ENCODE assay signal across 13 cellular contexts in genomic region chrX:105821471-105822081, GRCh38. TPM values are rescaled to one million over a fixed set of nuclear protein-coding genes. Genes with fewer than 3 reads are reported as not detected.
DNase-seq lines count a peak whose midpoint lies in the region; ATAC-seq and TF ChIP-seq lines count a peak whose summit lies in the region.
"Had no signal": no experiment of that assay in that cellular context is flagged by ENCODE, and none has a peak within 500 bp of the region (broad histone marks: within the 10 kb centered on the region; RNA-seq: fewer than 3 reads in every experiment).

No MANE protein-coding gene starts in this region.

- H3K27me3 ChIP-seq in body of pancreas = no peaks in the 10 kb centered on the region
- H3K27me3 ChIP-seq in iPS-15b (ENCODE audit: control insufficient read depth, insufficient read depth, low read length) = peaks cover 44% of the 10 kb centered on the region

- ATAC-seq in body of pancreas = peak; percentile 53
- no peak for ATAC-seq in GM18861 (IDR thresholded peaks at IDR 0.05; ENCODE audit: unreplicated experiment)
- no peak for ATAC-seq in HG02588 (IDR thresholded peaks at IDR 0.05; ENCODE audit: unreplicated experiment)
- ATAC-seq in HG02852 (IDR thresholded peaks at IDR 0.05; ENCODE audit: unreplicated experiment) = no peak
- ATAC-seq: activated T-cell treated with anti-CD3 and anti-CD28 coated beads, Interleukin-2, amount 50 U/mL, for 4 hours had no signal

- peaks cover 6% of the 10 kb centered on the region for H3K4me1 Mint-ChIP-seq in progenitor cell of endocrine pancreas (ENCODE audit: low read depth)

- peaks cover 18% of the 10 kb centered on the region for H3K9me3 Mint-ChIP-seq in progenitor cell of endocrine pancreas (ENCODE audit: low read depth)
- H3K9me3 Mint-ChIP-seq: activated T-cell treated with anti-CD3 and anti-CD28 coated beads, Interleukin-2, amount 50 U/mL, for 4 hours; CD4-positive, alpha-beta T cell had no signal

- intact Hi-C loops in body of pancreas (cut with DNase I) = no loop called here

- H3K27ac ChIP-seq in body of pancreas = no peak overlapping the region

- H3K36me3 Mint-ChIP-seq in progenitor cell of endocrine pancreas (ENCODE audit: insufficient read depth) = no peaks in the 10 kb centered on the region

- H3K4me3 ChIP-seq in body of pancreas (no peak overlapping the region), iPS-15b (ENCODE audit: low read depth, low read length) (peak overlapping the region; percentile 81)

- peak overlapping the region; percentile 86 for H3K27ac Mint-ChIP-seq in progenitor cell of endocrine pancreas
- H3K27ac Mint-ChIP-seq: CD4-positive, alpha-beta T cell had no signal

- no peak for TF ChIP-seq POLR2A in body of pancreas (IDR thresholded peaks at IDR 0.05)

- H3K4me3 Mint-ChIP-seq in progenitor cell of endocrine pancreas (ENCODE audit: low read depth) = peak overlapping the region; percentile 74
- H3K4me3 Mint-ChIP-seq: activated T-cell treated with anti-CD3 and anti-CD28 coated beads, Interleukin-2, amount 50 U/mL, for 4 hours; CD4-positive, alpha-beta T cell had no signal

- H3K9me3 ChIP-seq in body of pancreas (no peaks in the 10 kb centered on the region), iPS-15b (ENCODE audit: control insufficient read depth, insufficient read depth, low read length) (no peaks in the 10 kb centered on the region)

- no peaks in the 10 kb centered on the region for H3K36me3 ChIP-seq in body of pancreas (replicated peaks in 1 of 2; ENCODE audit: insufficient read depth in 1 of 2, low read depth in 2 of 2)
- no peaks in the 10 kb centered on the region for H3K36me3 ChIP-seq in iPS-15b (ENCODE audit: control insufficient read depth, insufficient read depth, low read length)

- WGBS in body of pancreas, 2 donors = 0 to 1% methylated on average over 1 to 25 of the region's 27 CpGs

- DNase-seq in ELF-1 (ENCODE audit: low read depth, low spot score) = peak; percentile 92
- DNase-seq in body of pancreas = peak; percentile 11 to 47 (median 20)
- DNase-seq in progenitor cell of endocrine pancreas (ENCODE audit: low spot score, unreplicated experiment) = no peak
- no peak for DNase-seq in EL
- DNase-seq: activated T-cell treated with anti-CD3 and anti-CD28 coated beads, Interleukin-2, amount 50 U/mL, for 4 hours; CD4-positive, alpha-beta T cell; effector memory CD4-positive, alpha-beta T cell; NCI-H187; T-helper 2 cell had no signal

- H3K9ac ChIP-seq in iPS-15b (ENCODE audit: low read depth, low read length) = no peak overlapping the region

- H3K27me3 Mint-ChIP-seq in progenitor cell of endocrine pancreas = peaks cover 38% of the 10 kb centered on the region

- no peak for TF ChIP-seq CTCF in body of pancreas (IDR thresholded peaks at IDR 0.05)
- no peak for TF ChIP-seq CTCF in progenitor cell of endocrine pancreas (IDR thresholded peaks at IDR 0.05; ENCODE audit: unreplicated experiment)

- H3K4me1 ChIP-seq in body of pancreas (peaks cover 13% of the 10 kb centered on the region), iPS-15b (ENCODE audit: control insufficient read depth, insufficient read depth, low read length) (peaks cover 9% of the 10 kb centered on the region)

RNA-seq across cellular contexts. Expression of gene NRK, which starts 0.8 kb away (rescaled TPM):
- 1 to 10 TPM in 1 of 2 donors, under 1 TPM in 1; 0.52 to 2.0 TPM for total RNA-seq in body of pancreas
- 7.1 and 9.8 TPM in 2 replicates for total RNA-seq in progenitor cell of endocrine pancreas
- total RNA-seq: CD4-positive, alpha-beta T cell had no signal

Comparison
In these comparisons a context has a peak if more than half of its experiments do, and no peak if none do; other contexts are left out.
1. DNase-seq: peak in ELF-1 (single experiment) and body of pancreas (4 of 4); none in progenitor cell of endocrine pancreas (single experiment) and EL (single experiment).